Comparison of ENCODE assay signal across 1 cellular context in genomic region chr20:36951198-36951976, GRCh38.
TF ChIP-seq lines count a peak whose summit lies in the region.

TSS of gene SAMHD1 (minus strand) at chr20:36951708. CDS start at chr20:36951643, 65 bp downstream.

TF ChIP-seq in HepG2, 621 proteins besides CTCF, POLR2A, EP300 and RAD21 (continued from another document and continues in another):
- TF ChIP-seq CREB3 (CRISPR knock-in tag; IDR thresholded peaks at IDR 0.05) (0 out of 2 replicates have a peak, but pooled peaks have one; percentile 1), ZNF33A (CRISPR knock-in tag; IDR thresholded peaks at IDR 0.05; ENCODE audit: borderline replicate concordance) (no peak), RFXANK (CRISPR knock-in tag; IDR thresholded peaks at IDR 0.05) (0 out of 2 replicates have a peak, but pooled peaks have one; percentile 27), ZNF567 (CRISPR knock-in tag; IDR thresholded peaks at IDR 0.05; ENCODE audit: borderline replicate concordance) (peak; percentile 89), ATF7 (IDR thresholded peaks at IDR 0.05) (no peak), ATF7 (CRISPR knock-in tag; IDR thresholded peaks at IDR 0.05) (no peak; the same call in 1 of the 2 replicates), HNF1B (CRISPR knock-in tag; IDR thresholded peaks at IDR 0.05) (peak; percentile 87; the same call in 1 of the 2 replicates), MBD4 (IDR thresholded peaks at IDR 0.05; ENCODE audit: borderline replicate concordance, low read length) (no peak), TFDP1 (CRISPR knock-in tag; IDR thresholded peaks at IDR 0.05; ENCODE audit: borderline replicate concordance) (peak; percentile 94; the same call in 1 of the 2 replicates), NFAT5 (CRISPR knock-in tag; IDR thresholded peaks at IDR 0.05) (no peak; the same call in 1 of the 2 replicates), DMTF1 (CRISPR knock-in tag; IDR thresholded peaks at IDR 0.05) (0 out of 2 replicates have a peak, but pooled peaks have one; percentile 70), KLF13 (CRISPR knock-in tag; IDR thresholded peaks at IDR 0.05) (peak; percentile 89), MAX (IDR thresholded peaks at IDR 0.05) (peak; percentile 86), DMAP1 (CRISPR knock-in tag; IDR thresholded peaks at IDR 0.05) (peak; percentile 88), TGIF2 (CRISPR knock-in tag; IDR thresholded peaks at IDR 0.05) (peak; percentile 92), ZNF232 (CRISPR knock-in tag; IDR thresholded peaks at IDR 0.05; ENCODE audit: borderline replicate concordance) (no peak), TCF7 (IDR thresholded peaks at IDR 0.05; ENCODE audit: low read depth) (peak; percentile 67), ZNF724P (CRISPR knock-in tag; IDR thresholded peaks at IDR 0.05; ENCODE audit: borderline replicate concordance) (peak; percentile 64; the same call in 1 of the 2 replicates), ZHX1 (CRISPR knock-in tag; IDR thresholded peaks at IDR 0.05; ENCODE audit: low read depth) (0 out of 2 replicates have a peak, but pooled peaks have one; percentile 41), TBL1XR1 (IDR thresholded peaks at IDR 0.05; ENCODE audit: borderline replicate concordance, low read length, partially characterized antibody) (no peak), ZFP36L2 (CRISPR knock-in tag; IDR thresholded peaks at IDR 0.05) (peak; percentile 48; the same call in 1 of the 2 replicates), HNF4G (IDR thresholded peaks at IDR 0.05; ENCODE audit: borderline replicate concordance, low read depth, low read length) (0 out of 2 replicates have a peak, but pooled peaks have one; percentile 6), HNF4G (CRISPR knock-in tag; IDR thresholded peaks at IDR 0.05; ENCODE audit: borderline replicate concordance, low read depth) (no peak; the same call in 1 of the 2 replicates), CBX5 (CRISPR knock-in tag; IDR thresholded peaks at IDR 0.05; ENCODE audit: borderline replicate concordance) (no peak), FOXA3 (CRISPR knock-in tag; IDR thresholded peaks at IDR 0.05) (no peak; the same call in 1 of the 2 replicates), SNAI1 (CRISPR knock-in tag; IDR thresholded peaks at IDR 0.05; ENCODE audit: borderline replicate concordance) (no peak; the same call in 1 of the 2 replicates), RBM39 (IDR thresholded peaks at IDR 0.05; ENCODE audit: low read depth, low read length, poor library complexity, severe bottlenecking) (no peak), KDM5A (IDR thresholded peaks at IDR 0.05; ENCODE audit: borderline replicate concordance, low read length) (peak; percentile 77), ZNF644 (CRISPR knock-in tag; IDR thresholded peaks at IDR 0.05; ENCODE audit: low read depth) (peak; percentile 33), PPARG (CRISPR knock-in tag; conservative IDR thresholded peaks at IDR 0.05) (no peak), ZNF276 (CRISPR knock-in tag; IDR thresholded peaks at IDR 0.05; ENCODE audit: low read depth) (peak; percentile 69; the same call in 1 of the 2 replicates), YY1 (IDR thresholded peaks at IDR 0.05; ENCODE audit: insufficient read depth, insufficient replicate concordance, low read depth, low read length) (peak; percentile 63), ZNF788 (CRISPR knock-in tag; IDR thresholded peaks at IDR 0.05; ENCODE audit: borderline replicate concordance) (peak; percentile 85; the same call in 1 of the 2 replicates), CCDC6 (CRISPR knock-in tag; IDR thresholded peaks at IDR 0.05) (peak; percentile 80; the same call in 1 of the 2 replicates), ZNF629 (CRISPR knock-in tag; conservative IDR thresholded peaks at IDR 0.05) (no peak), ZBTB8A (CRISPR knock-in tag; IDR thresholded peaks at IDR 0.05; ENCODE audit: borderline replicate concordance, low read depth) (peak; percentile 92; the same call in 1 of the 2 replicates), GLI4 (CRISPR knock-in tag; IDR thresholded peaks at IDR 0.05; ENCODE audit: borderline replicate concordance) (peak; percentile 90), CC2D1A (CRISPR knock-in tag; IDR thresholded peaks at IDR 0.05) (0 out of 2 replicates have a peak, but pooled peaks have one; percentile 68), ZNF205 (CRISPR knock-in tag; IDR thresholded peaks at IDR 0.05) (peak; percentile 80; the same call in 1 of the 2 replicates), ZNF20 (CRISPR knock-in tag; IDR thresholded peaks at IDR 0.05) (no peak), SATB2 (CRISPR knock-in tag; IDR thresholded peaks at IDR 0.05) (no peak; the same call in 1 of the 2 replicates), XBP1 (CRISPR knock-in tag; IDR thresholded peaks at IDR 0.05) (peak; percentile 40; the same call in 1 of the 2 replicates), CEBPB (IDR thresholded peaks at IDR 0.05; ENCODE audit: borderline replicate concordance, low read depth, low read length) (no peak), KLF15 (CRISPR knock-in tag; IDR thresholded peaks at IDR 0.05; ENCODE audit: borderline replicate concordance) (no peak; the same call in 1 of the 2 replicates), MAFF (IDR thresholded peaks at IDR 0.05; ENCODE audit: low read depth, low read length) (no peak), ZNF747 (CRISPR knock-in tag; IDR thresholded peaks at IDR 0.05; ENCODE audit: borderline replicate concordance) (peak; percentile 92), FOXA1 (IDR thresholded peaks at IDR 0.05) (no peak), FOXA1 (CRISPR knock-in tag; IDR thresholded peaks at IDR 0.05) (0 out of 2 replicates have a peak, but pooled peaks have one; percentile 30), TRIM24 (CRISPR knock-in tag; IDR thresholded peaks at IDR 0.05) (no peak), MAFG (CRISPR knock-in tag; IDR thresholded peaks at IDR 0.05) (no peak), CBX2 (IDR thresholded peaks at IDR 0.05; ENCODE audit: low read depth, low read length) (no peak), CBX2 (CRISPR knock-in tag; IDR thresholded peaks at IDR 0.05; ENCODE audit: low read depth) (0 out of 2 replicates have a peak, but pooled peaks have one; percentile 61)
